In the genomic region with DNA sequence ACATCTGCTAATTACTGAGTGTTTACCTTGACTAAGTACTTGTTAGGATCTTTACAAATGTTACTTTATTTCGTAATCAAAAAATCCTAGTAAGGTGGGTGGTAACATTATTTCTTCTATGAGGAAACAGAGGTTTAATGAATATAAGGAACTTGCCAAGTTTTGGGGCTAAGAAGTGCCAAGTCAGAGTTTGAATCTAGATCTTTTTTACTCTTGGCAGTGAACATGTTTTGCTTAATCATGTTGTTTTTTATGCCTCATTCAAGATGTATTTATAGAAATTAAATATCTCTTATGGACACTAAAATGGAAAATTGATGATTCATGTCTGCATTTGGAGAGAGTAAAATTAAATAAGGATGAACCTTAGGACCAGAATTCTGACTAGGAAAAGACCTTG, we compare ENCODE assay signal across 15 cellular contexts.
DNase-seq lines count a peak whose midpoint lies in the region; ATAC-seq, FAIRE-seq and TF ChIP-seq lines count a peak whose summit lies in the region.
"Had no signal": no experiment of that assay in that cellular context is flagged by ENCODE, and none has a peak within 500 bp of the region (broad histone marks: within the 10 kb centered on the region; RNA-seq: fewer than 3 reads in every experiment).

No MANE protein-coding gene starts in this region.

- no peak for TF ChIP-seq CTCF in left ventricle myocardium inferior (IDR thresholded peaks at IDR 0.05; ENCODE audit: borderline replicate concordance)
- TF ChIP-seq CTCF in astrocyte of the spinal cord (IDR thresholded peaks at IDR 0.05; ENCODE audit: low read depth, low read length) = no peak
- no peak for TF ChIP-seq CTCF in HepG2 (CRISPR knock-in tag; IDR thresholded peaks at IDR 0.05)
- no peak for TF ChIP-seq CTCF in upper lobe of right lung (IDR thresholded peaks at IDR 0.05)

- no peak for DNase-seq in left ventricle myocardium inferior
- no peak for DNase-seq in cardiac septum (ENCODE audit: low spot score)
- peak; percentile 40 for DNase-seq in astrocyte of the spinal cord (ENCODE audit: low read depth, low spot score)
- no peak for DNase-seq in HepG2 (ENCODE audit: low spot score)
- DNase-seq in upper lobe of right lung = no peak
- no peak for DNase-seq in NCI-H446 treated with DMSO at 0.1 percent for 48 hours (lab: John Stamatoyannopoulos, UW)
- no peak for DNase-seq in trophoblast cell
- DNase-seq in activated CD8-positive, alpha-beta memory T cell treated with anti-CD3 and anti-CD28 coated beads, Interleukin-2, amount 50 U/mL, for 48 hours = no peak
- DNase-seq: activated CD8-positive, alpha-beta memory T cell treated with anti-CD3 and anti-CD28 coated beads, Interleukin-2, amount 50 U/mL, for 4 hours; amygdala; NCI-H1930; NCI-H82; stimulated activated CD4-positive, alpha-beta T cell treated with anti-CD3 and anti-CD28 coated beads, Interleukin-15, amount 100 ng/mL, for 24 hours had no signal

- no peak for TF ChIP-seq EP300 in HepG2 (IDR thresholded peaks at IDR 0.05; ENCODE audit: low read depth in 2 of 2, low read length in 2 of 2)
- TF ChIP-seq EP300 in HepG2 (CRISPR knock-in tag; IDR thresholded peaks at IDR 0.05; ENCODE audit: borderline replicate concordance) = no peak

- POLR2A ChIA-PET in HepG2 (lab: Yijun Ruan, JAX) = no interaction called here

- no peak overlapping the region for H2BK5ac ChIP-seq in trophoblast cell (ENCODE audit: low read depth, low read length, poor library complexity)

- H3K27ac ChIP-seq in left ventricle myocardium inferior (replicated peaks) (peak overlapping the region; percentile 14), HepG2 (ENCODE audit: extremely low read length, insufficient read depth, low read length) (no peak overlapping the region), upper lobe of right lung (peak overlapping the region; percentile 14), trophoblast cell (ENCODE audit: low read depth, low read length) (no peak overlapping the region)
- H3K27ac ChIP-seq: vagina, VCaP had no signal

- H4K20me1 ChIP-seq in HepG2 (ENCODE audit: insufficient read depth, low read length) = peaks cover 12% of the 10 kb centered on the region

- H3K4me1 ChIP-seq in left ventricle myocardium inferior (peaks cover 27% of the 10 kb centered on the region), HepG2 (ENCODE audit: insufficient read depth, low read length) (no peaks in the 10 kb centered on the region), upper lobe of right lung (peaks cover 30% of the 10 kb centered on the region), trophoblast cell (ENCODE audit: control insufficient read depth in 1 of 2, insufficient read depth in 2 of 2, low read length in 2 of 2) (peaks cover 4 to 6% of the 10 kb centered on the region in 2 experiments)

- H4K12ac ChIP-seq in trophoblast cell (ENCODE audit: low read depth, low read length) = no peak overlapping the region

- H2BK12ac ChIP-seq in trophoblast cell (ENCODE audit: low read length) = no peak overlapping the region

- no peak overlapping the region for H2AFZ ChIP-seq in HepG2 (ENCODE audit: low read length)
- H2AFZ ChIP-seq in trophoblast cell (ENCODE audit: insufficient read depth, low read length, poor library complexity) = no peak overlapping the region

- H4K8ac ChIP-seq in trophoblast cell (ENCODE audit: low read depth, low read length) = no peak overlapping the region

- no TSS peak for BruUV-seq in HepG2 (replicated peaks; lab: Mats Ljungman, UMichigan)

- H3K4ac ChIP-seq in trophoblast cell (ENCODE audit: low read depth, low read length) = no peak overlapping the region

- WGBS in HepG2 (ENCODE audit: low lambda C conversion rate) = 91% methylated on average over 1 of the region's 1 CpG
- WGBS in trophoblast cell (ENCODE audit: extremely low coverage, insufficient coverage, insufficient read length) = no CpG with 5 or more reads among the region's 1 CpG

- no peak for FAIRE-seq in HepG2 (lab: Jason Lieb, UNC)

- no peak overlapping the region for H3K18ac ChIP-seq in trophoblast cell (ENCODE audit: low read length)

- H3K9ac ChIP-seq in HepG2 (ENCODE audit: insufficient read depth, low read depth, low read length) = no peak overlapping the region
- no peak overlapping the region for H3K9ac ChIP-seq in trophoblast cell (ENCODE audit: low read length)

- H2AK5ac ChIP-seq in trophoblast cell (ENCODE audit: low read length) = no peak overlapping the region

- TF ChIP-seq RAD21 in HepG2 (CRISPR knock-in tag; IDR thresholded peaks at IDR 0.05) = no peak

- H2BK120ac ChIP-seq in trophoblast cell (ENCODE audit: insufficient read depth, low read length, poor library complexity) = no peak overlapping the region

- no peak for ATAC-seq in HepG2
- ATAC-seq in upper lobe of right lung = peak; percentile 36

- in situ Hi-C loops in astrocyte of the spinal cord (cut with HindIII; ENCODE audit: low sequenced_read_pairs) (no loop called here), HepG2 (cut with HindIII; ENCODE audit: extremely low pct_ligation_motif_present, low pct_unique_long_range_greater_than_20kb) (no loop called here)

- H3K23ac ChIP-seq in trophoblast cell (ENCODE audit: low read length) = no peak overlapping the region

- H3K79me1 ChIP-seq in trophoblast cell (ENCODE audit: low read length) = no peaks in the 10 kb centered on the region

- H3K79me2 ChIP-seq in HepG2 (ENCODE audit: insufficient read depth, low read length) (peaks cover 5% of the 10 kb centered on the region), trophoblast cell (ENCODE audit: control insufficient read depth, insufficient read depth, low read length, poor library complexity) (no peaks in the 10 kb centered on the region)

- H3K36me3 ChIP-seq in left ventricle myocardium inferior (peaks cover 17% of the 10 kb centered on the region), HepG2 (replicated peaks in 1 of 2; ENCODE audit: control insufficient read depth in 1 of 2, insufficient read depth in 2 of 2, low read length in 2 of 2) (peaks cover 16 to 38% of the 10 kb centered on the region in 2 experiments), upper lobe of right lung (no peaks in the 10 kb centered on the region), trophoblast cell (ENCODE audit: control insufficient read depth in 1 of 2, insufficient read depth in 2 of 2, low read length in 2 of 2) (no peaks in the 10 kb centered on the region)
- H3K36me3 ChIP-seq: vagina had no signal

- no peak overlapping the region for H4K91ac ChIP-seq in trophoblast cell (ENCODE audit: low read depth, low read length)

- intact Hi-C loops in left ventricle myocardium inferior (cut with micrococcal nuclease) (no loop called here), cardiac septum (cut with DNase I) (no loop called here), HepG2 (cut with micrococcal nuclease; ENCODE audit: unreplicated experiment) (no loop called here), upper lobe of right lung (cut with DNase I) (no loop called here)

- H3K4me3 ChIP-seq in left ventricle myocardium inferior = no peak overlapping the region
- no peak overlapping the region for H3K4me3 ChIP-seq in astrocyte of the spinal cord (ENCODE audit: low read depth, low read length)
- H3K4me3 ChIP-seq in HepG2 (replicated peaks in 1 of 3; ENCODE audit: insufficient read depth in 1 of 3, low read depth in 2 of 3, low read length in 3 of 3) = no peak overlapping the region
- H3K4me3 ChIP-seq in upper lobe of right lung = no peak overlapping the region
- no peak overlapping the region for H3K4me3 ChIP-seq in trophoblast cell (ENCODE audit: low read depth, low read length)
- H3K4me3 ChIP-seq: vagina had no signal

- CTCF ChIA-PET in HepG2 (lab: Yijun Ruan, JAX; ENCODE audit: low intra/inter-chr PET ratio, low total read pairs) = no interaction called here

- TF ChIP-seq POLR2A in HepG2 (IDR thresholded peaks at IDR 0.05; ENCODE audit: insufficient read depth in 1 of 2, low read depth in 2 of 2, low read length in 2 of 2) = no peak

- H3K4me2 ChIP-seq in HepG2 (ENCODE audit: low read depth, low read length) (no peak overlapping the region), trophoblast cell (ENCODE audit: low read length) (no peak overlapping the region)

- no peaks in the 10 kb centered on the region for H3K27me3 ChIP-seq in left ventricle myocardium inferior (ENCODE audit: low read depth)
- H3K27me3 ChIP-seq in HepG2 (ENCODE audit: control insufficient read depth in 1 of 2, insufficient read depth in 2 of 2, low read length in 2 of 2) = no peaks in the 10 kb centered on the region
- H3K27me3 ChIP-seq in upper lobe of right lung = no peaks in the 10 kb centered on the region
- H3K27me3 ChIP-seq in trophoblast cell (ENCODE audit: insufficient read depth, low read length) = no peaks in the 10 kb centered on the region
- H3K27me3 ChIP-seq: vagina had no signal

- H3K9me3 ChIP-seq in left ventricle myocardium inferior (replicated peaks) (peaks cover 19% of the 10 kb centered on the region), HepG2 (ENCODE audit: low read length) (peaks cover 4% of the 10 kb centered on the region), upper lobe of right lung (peaks cover 7% of the 10 kb centered on the region), trophoblast cell (ENCODE audit: insufficient read depth, low read depth, low read length) (no peaks in the 10 kb centered on the region)
- H3K9me3 ChIP-seq: vagina had no signal

- no peak overlapping the region for H3K14ac ChIP-seq in trophoblast cell (ENCODE audit: low read length)

TF ChIP-seq in HepG2, 621 proteins besides CTCF, POLR2A, EP300 and RAD21:
- TF ChIP-seq CEBPB (IDR thresholded peaks at IDR 0.05; ENCODE audit: borderline replicate concordance, low read depth, low read length) = peak; percentile 68; the same call in 1 of the 2 replicates
- TF ChIP-seq NR1H2 (CRISPR knock-in tag; IDR thresholded peaks at IDR 0.05; ENCODE audit: borderline replicate concordance, low read depth) = no peak
TF ChIP-seq in HepG2: peak in this region for 1.

Comparison
In these comparisons a context has a peak if more than half of its experiments do, and no peak if none do; other contexts are left out.
1. H3K27ac ChIP-seq: peak in left ventricle myocardium inferior (single experiment) and upper lobe of right lung (single experiment); none in HepG2 (single experiment) and trophoblast cell (single experiment).